Comparison of ENCODE assay signal across 8 cellular contexts in genomic region chr2:113370478-113371091, GRCh38.
DNase-seq lines count a peak whose midpoint lies in the region; ATAC-seq and TF ChIP-seq lines count a peak whose summit lies in the region.

No MANE protein-coding gene starts in this region.

- H3K4me1 ChIP-seq in naive thymus-derived CD4-positive, alpha-beta T cell (ENCODE audit: control insufficient read depth in 2 of 2, insufficient read depth in 2 of 2, low read length in 2 of 2), result no peaks in the 10 kb centered on the region

- no peak overlapping the region for H3K4me3 Mint-ChIP-seq in endothelial cell (ENCODE audit: unreplicated experiment)
- no peak overlapping the region for H3K4me3 Mint-ChIP-seq in naive thymus-derived CD4-positive, alpha-beta T cell
- no peak overlapping the region for H3K4me3 Mint-ChIP-seq in stimulated activated naive CD8-positive, alpha-beta T cell treated with anti-CD3 and anti-CD28 coated beads, Interleukin-15, amount 100 ng/mL, for 72 hours

- DNase-seq in ELF-1 (ENCODE audit: low read depth, low spot score) (peak; percentile 76), endothelial cell (ENCODE audit: low spot score) (peak; percentile 65), NCI-H1694 treated with DMSO at 0.1 percent for 48 hours (lab: John Stamatoyannopoulos, UW) (no peak), GOT3 (lab: John Stamatoyannopoulos, UW) (no peak)
- peak; percentile 60 to 71 for DNase-seq in activated CD4-positive, alpha-beta T cell treated with anti-CD3 and anti-CD28 coated beads, Interleukin-2, amount 50 U/mL, for 48 hours
- peak; percentile 27 to 82 (median 68) for DNase-seq in naive thymus-derived CD4-positive, alpha-beta T cell
- DNase-seq in stimulated activated naive CD8-positive, alpha-beta T cell treated with anti-CD3 and anti-CD28 coated beads, Interleukin-15, amount 100 ng/mL, for 72 hours, result peak; percentile 62 to 70

- H3K27ac Mint-ChIP-seq in endothelial cell (ENCODE audit: unreplicated experiment), result no peak overlapping the region
- H3K27ac Mint-ChIP-seq in naive thymus-derived CD4-positive, alpha-beta T cell, result peak overlapping the region in 3 of 9 donors; percentile 1 to 90 (median 40)
- peak overlapping the region in 1 of 2 donors; percentile 84 for H3K27ac Mint-ChIP-seq in stimulated activated naive CD8-positive, alpha-beta T cell treated with anti-CD3 and anti-CD28 coated beads, Interleukin-15, amount 100 ng/mL, for 72 hours

- no peaks in the 10 kb centered on the region for H3K9me3 ChIP-seq in naive thymus-derived CD4-positive, alpha-beta T cell (ENCODE audit: control insufficient read depth in 2 of 3, low read length in 3 of 3)

- H3K27me3 Mint-ChIP-seq in endothelial cell (ENCODE audit: unreplicated experiment), result peaks cover 5% of the 10 kb centered on the region
- H3K27me3 Mint-ChIP-seq in naive thymus-derived CD4-positive, alpha-beta T cell, result peaks cover 0 to 16% (median 6%) of the 10 kb centered on the region in 5 donors
- no peaks in the 10 kb centered on the region for H3K27me3 Mint-ChIP-seq in stimulated activated naive CD8-positive, alpha-beta T cell treated with anti-CD3 and anti-CD28 coated beads, Interleukin-15, amount 100 ng/mL, for 72 hours

- H3K27ac ChIP-seq in naive thymus-derived CD4-positive, alpha-beta T cell (ENCODE audit: low read depth, low read length), result no peak overlapping the region

- peak; percentile 64 for TF ChIP-seq CTCF in endothelial cell (IDR thresholded peaks at IDR 0.05; ENCODE audit: unreplicated experiment)

- no peaks in the 10 kb centered on the region for H3K9me3 Mint-ChIP-seq in endothelial cell (ENCODE audit: unreplicated experiment)
- no peaks in the 10 kb centered on the region for H3K9me3 Mint-ChIP-seq in naive thymus-derived CD4-positive, alpha-beta T cell
- H3K9me3 Mint-ChIP-seq in stimulated activated naive CD8-positive, alpha-beta T cell treated with anti-CD3 and anti-CD28 coated beads, Interleukin-15, amount 100 ng/mL, for 72 hours, result no peaks in the 10 kb centered on the region

- peaks cover 12% of the 10 kb centered on the region for H3K36me3 Mint-ChIP-seq in endothelial cell (ENCODE audit: low read depth, unreplicated experiment)
- no peaks in the 10 kb centered on the region for H3K36me3 Mint-ChIP-seq in naive thymus-derived CD4-positive, alpha-beta T cell

- H3K4me3 ChIP-seq in naive thymus-derived CD4-positive, alpha-beta T cell (ENCODE audit: low read length), result no peak overlapping the region

- no peaks in the 10 kb centered on the region for H3K27me3 ChIP-seq in naive thymus-derived CD4-positive, alpha-beta T cell (ENCODE audit: control insufficient read depth in 2 of 2, insufficient read depth in 2 of 2, low read length in 2 of 2)

- POLR2A ChIA-PET in naive thymus-derived CD4-positive, alpha-beta T cell (lab: Charles Lee), result interaction anchor here (0.7 to 1.3 kb wide), 4 partner anchors 123 to 232 kb away, joined by 3 to 4 read pairs (median 4); no protein-coding TSS in a partner anchor

- peak; percentile 90 for ATAC-seq in HG03432 (IDR thresholded peaks at IDR 0.05; ENCODE audit: unreplicated experiment)
- peak; percentile 91 for ATAC-seq in naive thymus-derived CD4-positive, alpha-beta T cell
- ATAC-seq in stimulated activated naive CD8-positive, alpha-beta T cell treated with anti-CD3 and anti-CD28 coated beads, Interleukin-15, amount 100 ng/mL, for 72 hours, result peak; percentile 97

- no peaks in the 10 kb centered on the region for H3K36me3 ChIP-seq in naive thymus-derived CD4-positive, alpha-beta T cell (ENCODE audit: control insufficient read depth in 2 of 3, insufficient read depth in 3 of 3, low read length in 3 of 3)

- H3K4me1 Mint-ChIP-seq in endothelial cell (ENCODE audit: unreplicated experiment), result peaks cover 3% of the 10 kb centered on the region
- H3K4me1 Mint-ChIP-seq in naive thymus-derived CD4-positive, alpha-beta T cell, result peaks cover 0 to 18% (median 6%) of the 10 kb centered on the region in 7 donors
- H3K4me1 Mint-ChIP-seq in stimulated activated naive CD8-positive, alpha-beta T cell treated with anti-CD3 and anti-CD28 coated beads, Interleukin-15, amount 100 ng/mL, for 72 hours, result peaks cover 6% of the 10 kb centered on the region

- intact Hi-C loops in naive thymus-derived CD4-positive, alpha-beta T cell (cut with micrococcal nuclease), result loop anchor here (1.0 to 10.0 kb wide), 6 partner anchors 121 to 386 kb away; no protein-coding TSS in a partner anchor

- CTCF ChIA-PET in naive thymus-derived CD4-positive, alpha-beta T cell (lab: Charles Lee), result interaction anchor here (0.6 to 3.4 kb wide), 17 partner anchors 14 to 745 kb away, joined by 3 to 32 read pairs (median 5); no protein-coding TSS in a partner anchor

Comparison
In these comparisons a context has a peak if more than half of its experiments do, and no peak if none do; other contexts are left out.
1. DNase-seq: peak in ELF-1 (single experiment), activated CD4-positive, alpha-beta T cell treated with anti-CD3 and anti-CD28 coated beads, Interleukin-2, amount 50 U/mL, for 48 hours (2 of 2), endothelial cell (single experiment), naive thymus-derived CD4-positive, alpha-beta T cell (9 of 9) and stimulated activated naive CD8-positive, alpha-beta T cell treated with anti-CD3 and anti-CD28 coated beads, Interleukin-15, amount 100 ng/mL, for 72 hours (2 of 2); none in NCI-H1694 treated with DMSO at 0.1 percent for 48 hours (single experiment) and GOT3 (single experiment).
2. Peak in every context shown above with its lines, with median percentiles within 50 percentile points of each other: ATAC-seq.